Comparison of ENCODE assay signal across 16 cellular contexts in genomic region chr1:20850021-20850420, GRCh38.
DNase-seq lines count a peak whose midpoint lies in the region; ATAC-seq and TF ChIP-seq lines count a peak whose summit lies in the region.
"Had no signal": no experiment of that assay in that cellular context is flagged by ENCODE, and none has a peak within 500 bp of the region (broad histone marks: within the 10 kb centered on the region; RNA-seq: fewer than 3 reads in every experiment).

No MANE protein-coding gene starts in this region.

- no peaks in the 10 kb centered on the region for H3K9me3 Mint-ChIP-seq in nephron
- H3K9me3 Mint-ChIP-seq: CD8-positive, alpha-beta T cell; H9 had no signal

- TF ChIP-seq CTCF in RWPE2 (IDR thresholded peaks at IDR 0.05; ENCODE audit: poor library complexity, severe bottlenecking) (no peak), fibroblast of villous mesenchyme (IDR thresholded peaks at IDR 0.05; ENCODE audit: insufficient read depth, low read depth, low read length) (no peak), nephron (IDR thresholded peaks at IDR 0.05; ENCODE audit: unreplicated experiment in 3 of 3) (no peak), WERI-Rb-1 (IDR thresholded peaks at IDR 0.05; ENCODE audit: low read depth, low read length) (no peak)

- H3K9me3 ChIP-seq in RWPE2 (ENCODE audit: severe bottlenecking) (no peaks in the 10 kb centered on the region), WERI-Rb-1 (ENCODE audit: severe bottlenecking) (no peaks in the 10 kb centered on the region)

- no peak for DNase-seq in RWPE2 (ENCODE audit: low spot score)
- peak; percentile 79 for DNase-seq in fibroblast of villous mesenchyme (ENCODE audit: low read depth)
- no peak for DNase-seq in foreskin melanocyte
- DNase-seq in WERI-Rb-1, result no peak
- DNase-seq: CD8-positive, alpha-beta T cell; COR-L47; DMS153; DMS79 treated with DMSO at 0.1 percent for 48 hours; EL; GDM1; GOT3; H9 had no signal

- no peak for ATAC-seq in RWPE2 (ENCODE audit: low read depth)
- ATAC-seq in GM21528 (IDR thresholded peaks at IDR 0.05; ENCODE audit: low FRiP score, unreplicated experiment), result no peak
- ATAC-seq in HG02588 (IDR thresholded peaks at IDR 0.05; ENCODE audit: unreplicated experiment), result no peak
- ATAC-seq: CD8-positive, alpha-beta T cell had no signal

- H3K36me3 Mint-ChIP-seq in nephron (ENCODE audit: low read depth), result peaks cover 76% of the 10 kb centered on the region

- H3K4me1 Mint-ChIP-seq in nephron, result no peaks in the 10 kb centered on the region
- H3K4me1 Mint-ChIP-seq: H9 had no signal

- H3K36me3 ChIP-seq in RWPE2 (ENCODE audit: low read depth) (peaks cover 72% of the 10 kb centered on the region), WERI-Rb-1 (peaks cover 59% of the 10 kb centered on the region)

- H3K27ac ChIP-seq in RWPE2 (ENCODE audit: poor library complexity, severe bottlenecking), result peak overlapping the region; percentile 81
- no peak overlapping the region for H3K27ac ChIP-seq in WERI-Rb-1

- H3K4me1 ChIP-seq in RWPE2 (ENCODE audit: insufficient read depth, poor library complexity, severe bottlenecking), result peaks cover 21% of the 10 kb centered on the region

- H3K4me3 Mint-ChIP-seq in nephron, result no peak overlapping the region
- H3K4me3 Mint-ChIP-seq: CD14-positive monocyte; CD8-positive, alpha-beta T cell; H9 had no signal

- no peaks in the 10 kb centered on the region for H3K27me3 Mint-ChIP-seq in nephron (ENCODE audit: low read depth)

- H3K27ac Mint-ChIP-seq in nephron, result peak overlapping the region in 2 of 3 experiments; percentile 23 to 40
- H3K27ac Mint-ChIP-seq: CD8-positive, alpha-beta T cell; H9 had no signal

- H3K27me3 ChIP-seq in RWPE2 (ENCODE audit: insufficient read depth, poor library complexity, severe bottlenecking) (no peaks in the 10 kb centered on the region), WERI-Rb-1 (ENCODE audit: insufficient read depth, low read depth, severe bottlenecking) (no peaks in the 10 kb centered on the region)

- no peak overlapping the region for H3K4me3 ChIP-seq in RWPE2 (ENCODE audit: severe bottlenecking)
- H3K4me3 ChIP-seq in fibroblast of villous mesenchyme (ENCODE audit: low read depth, low read length), result no peak overlapping the region
- H3K4me3 ChIP-seq in WERI-Rb-1 (ENCODE audit: low read depth, low read length), result no peak overlapping the region
